In the genomic region with DNA sequence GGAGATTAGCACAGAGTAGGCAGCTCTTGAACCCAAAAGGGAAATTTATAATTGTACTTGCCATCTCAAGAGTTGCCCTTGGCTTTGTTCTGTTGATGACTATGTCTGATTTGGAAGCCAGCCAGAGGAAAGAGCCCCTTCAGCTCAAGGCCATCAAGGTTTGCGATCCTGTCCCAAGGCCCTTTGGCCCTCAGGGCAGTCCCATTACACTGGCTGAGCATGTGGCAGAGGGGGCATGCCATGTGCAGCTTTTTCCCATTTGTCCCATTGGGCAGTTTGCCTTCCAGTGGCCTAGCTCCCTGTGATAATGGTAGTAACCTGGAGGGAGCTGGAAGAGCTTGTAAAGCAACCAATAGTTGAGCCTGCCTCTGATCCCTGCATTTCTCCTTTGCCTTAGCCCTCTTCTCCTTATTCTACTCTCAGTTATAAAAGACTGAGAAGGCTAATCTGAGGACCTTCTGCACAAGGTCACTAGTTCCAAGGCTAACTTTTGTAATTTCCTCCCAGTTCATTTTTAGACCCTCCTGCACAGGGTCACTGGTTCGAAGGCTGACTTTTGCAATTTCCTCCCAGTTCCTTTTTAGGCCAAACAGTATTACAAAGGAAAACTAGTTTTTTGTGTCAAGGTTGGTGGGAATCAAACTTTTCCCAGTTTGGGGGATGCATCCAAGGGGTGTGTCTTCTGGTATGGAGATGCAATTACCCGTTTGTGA, we compare ENCODE assay signal across 1 cellular context.
TF ChIP-seq lines count a peak whose summit lies in the region.

No MANE protein-coding gene starts in this region.

TF ChIP-seq in HepG2, 621 proteins besides CTCF, POLR2A, EP300 and RAD21 (continued from another document and continues in another):
- TF ChIP-seq ZBTB26 (CRISPR knock-in tag; IDR thresholded peaks at IDR 0.05; ENCODE audit: borderline replicate concordance) (no peak), TEAD3 (CRISPR knock-in tag; optimal IDR thresholded peaks at IDR 0.05; ENCODE audit: borderline replicate concordance) (peak; percentile 29), ZNF574 (CRISPR knock-in tag; IDR thresholded peaks at IDR 0.05) (0 out of 2 replicates have a peak, but pooled peaks have one; percentile 18), ZBTB40 (IDR thresholded peaks at IDR 0.05) (no peak), ZBTB40 (CRISPR knock-in tag; IDR thresholded peaks at IDR 0.05) (peak; percentile 21; the same call in 1 of the 2 replicates), TFDP2 (CRISPR knock-in tag; IDR thresholded peaks at IDR 0.05) (0 out of 2 replicates have a peak, but pooled peaks have one; percentile 6)
- TF ChIP-seq, protein P1, sequence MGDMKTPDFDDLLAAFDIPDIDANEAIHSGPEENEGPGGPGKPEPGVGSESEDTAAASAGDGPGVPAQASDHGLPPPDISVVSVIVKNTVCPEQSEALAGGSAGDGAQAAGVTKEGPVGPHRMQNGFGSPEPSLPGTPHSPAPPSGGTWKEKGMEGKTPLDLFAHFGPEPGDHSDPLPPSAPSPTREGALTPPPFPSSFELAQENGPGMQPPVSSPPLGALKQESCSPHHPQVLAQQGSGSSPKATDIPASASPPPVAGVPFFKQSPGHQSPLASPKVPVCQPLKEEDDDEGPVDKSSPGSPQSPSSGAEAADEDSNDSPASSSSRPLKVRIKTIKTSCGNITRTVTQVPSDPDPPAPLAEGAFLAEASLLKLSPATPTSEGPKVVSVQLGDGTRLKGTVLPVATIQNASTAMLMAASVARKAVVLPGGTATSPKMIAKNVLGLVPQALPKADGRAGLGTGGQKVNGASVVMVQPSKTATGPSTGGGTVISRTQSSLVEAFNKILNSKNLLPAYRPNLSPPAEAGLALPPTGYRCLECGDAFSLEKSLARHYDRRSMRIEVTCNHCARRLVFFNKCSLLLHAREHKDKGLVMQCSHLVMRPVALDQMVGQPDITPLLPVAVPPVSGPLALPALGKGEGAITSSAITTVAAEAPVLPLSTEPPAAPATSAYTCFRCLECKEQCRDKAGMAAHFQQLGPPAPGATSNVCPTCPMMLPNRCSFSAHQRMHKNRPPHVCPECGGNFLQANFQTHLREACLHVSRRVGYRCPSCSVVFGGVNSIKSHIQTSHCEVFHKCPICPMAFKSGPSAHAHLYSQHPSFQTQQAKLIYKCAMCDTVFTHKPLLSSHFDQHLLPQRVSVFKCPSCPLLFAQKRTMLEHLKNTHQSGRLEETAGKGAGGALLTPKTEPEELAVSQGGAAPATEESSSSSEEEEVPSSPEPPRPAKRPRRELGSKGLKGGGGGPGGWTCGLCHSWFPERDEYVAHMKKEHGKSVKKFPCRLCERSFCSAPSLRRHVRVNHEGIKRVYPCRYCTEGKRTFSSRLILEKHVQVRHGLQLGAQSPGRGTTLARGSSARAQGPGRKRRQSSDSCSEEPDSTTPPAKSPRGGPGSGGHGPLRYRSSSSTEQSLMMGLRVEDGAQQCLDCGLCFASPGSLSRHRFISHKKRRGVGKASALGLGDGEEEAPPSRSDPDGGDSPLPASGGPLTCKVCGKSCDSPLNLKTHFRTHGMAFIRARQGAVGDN (CRISPR knock-in tag; IDR thresholded peaks at IDR 0.05), result peak; percentile 61
- TF ChIP-seq, protein P2, sequence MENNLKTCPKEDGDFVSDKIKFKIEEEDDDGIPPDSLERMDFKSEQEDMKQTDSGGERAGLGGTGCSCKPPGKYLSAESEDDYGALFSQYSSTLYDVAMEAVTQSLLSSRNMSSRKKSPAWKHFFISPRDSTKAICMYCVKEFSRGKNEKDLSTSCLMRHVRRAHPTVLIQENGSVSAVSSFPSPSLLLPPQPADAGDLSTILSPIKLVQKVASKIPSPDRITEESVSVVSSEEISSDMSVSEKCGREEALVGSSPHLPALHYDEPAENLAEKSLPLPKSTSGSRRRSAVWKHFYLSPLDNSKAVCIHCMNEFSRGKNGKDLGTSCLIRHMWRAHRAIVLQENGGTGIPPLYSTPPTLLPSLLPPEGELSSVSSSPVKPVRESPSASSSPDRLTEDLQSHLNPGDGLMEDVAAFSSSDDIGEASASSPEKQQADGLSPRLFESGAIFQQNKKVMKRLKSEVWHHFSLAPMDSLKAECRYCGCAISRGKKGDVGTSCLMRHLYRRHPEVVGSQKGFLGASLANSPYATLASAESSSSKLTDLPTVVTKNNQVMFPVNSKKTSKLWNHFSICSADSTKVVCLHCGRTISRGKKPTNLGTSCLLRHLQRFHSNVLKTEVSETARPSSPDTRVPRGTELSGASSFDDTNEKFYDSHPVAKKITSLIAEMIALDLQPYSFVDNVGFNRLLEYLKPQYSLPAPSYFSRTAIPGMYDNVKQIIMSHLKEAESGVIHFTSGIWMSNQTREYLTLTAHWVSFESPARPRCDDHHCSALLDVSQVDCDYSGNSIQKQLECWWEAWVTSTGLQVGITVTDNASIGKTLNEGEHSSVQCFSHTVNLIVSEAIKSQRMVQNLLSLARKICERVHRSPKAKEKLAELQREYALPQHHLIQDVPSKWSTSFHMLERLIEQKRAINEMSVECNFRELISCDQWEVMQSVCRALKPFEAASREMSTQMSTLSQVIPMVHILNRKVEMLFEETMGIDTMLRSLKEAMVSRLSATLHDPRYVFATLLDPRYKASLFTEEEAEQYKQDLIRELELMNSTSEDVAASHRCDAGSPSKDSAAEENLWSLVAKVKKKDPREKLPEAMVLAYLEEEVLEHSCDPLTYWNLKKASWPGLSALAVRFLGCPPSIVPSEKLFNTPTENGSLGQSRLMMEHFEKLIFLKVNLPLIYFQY (CRISPR knock-in tag; IDR thresholded peaks at IDR 0.05; ENCODE audit: borderline replicate concordance), result no peak
- TF ChIP-seq, protein P3, sequence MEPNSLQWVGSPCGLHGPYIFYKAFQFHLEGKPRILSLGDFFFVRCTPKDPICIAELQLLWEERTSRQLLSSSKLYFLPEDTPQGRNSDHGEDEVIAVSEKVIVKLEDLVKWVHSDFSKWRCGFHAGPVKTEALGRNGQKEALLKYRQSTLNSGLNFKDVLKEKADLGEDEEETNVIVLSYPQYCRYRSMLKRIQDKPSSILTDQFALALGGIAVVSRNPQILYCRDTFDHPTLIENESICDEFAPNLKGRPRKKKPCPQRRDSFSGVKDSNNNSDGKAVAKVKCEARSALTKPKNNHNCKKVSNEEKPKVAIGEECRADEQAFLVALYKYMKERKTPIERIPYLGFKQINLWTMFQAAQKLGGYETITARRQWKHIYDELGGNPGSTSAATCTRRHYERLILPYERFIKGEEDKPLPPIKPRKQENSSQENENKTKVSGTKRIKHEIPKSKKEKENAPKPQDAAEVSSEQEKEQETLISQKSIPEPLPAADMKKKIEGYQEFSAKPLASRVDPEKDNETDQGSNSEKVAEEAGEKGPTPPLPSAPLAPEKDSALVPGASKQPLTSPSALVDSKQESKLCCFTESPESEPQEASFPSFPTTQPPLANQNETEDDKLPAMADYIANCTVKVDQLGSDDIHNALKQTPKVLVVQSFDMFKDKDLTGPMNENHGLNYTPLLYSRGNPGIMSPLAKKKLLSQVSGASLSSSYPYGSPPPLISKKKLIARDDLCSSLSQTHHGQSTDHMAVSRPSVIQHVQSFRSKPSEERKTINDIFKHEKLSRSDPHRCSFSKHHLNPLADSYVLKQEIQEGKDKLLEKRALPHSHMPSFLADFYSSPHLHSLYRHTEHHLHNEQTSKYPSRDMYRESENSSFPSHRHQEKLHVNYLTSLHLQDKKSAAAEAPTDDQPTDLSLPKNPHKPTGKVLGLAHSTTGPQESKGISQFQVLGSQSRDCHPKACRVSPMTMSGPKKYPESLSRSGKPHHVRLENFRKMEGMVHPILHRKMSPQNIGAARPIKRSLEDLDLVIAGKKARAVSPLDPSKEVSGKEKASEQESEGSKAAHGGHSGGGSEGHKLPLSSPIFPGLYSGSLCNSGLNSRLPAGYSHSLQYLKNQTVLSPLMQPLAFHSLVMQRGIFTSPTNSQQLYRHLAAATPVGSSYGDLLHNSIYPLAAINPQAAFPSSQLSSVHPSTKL (CRISPR knock-in tag; IDR thresholded peaks at IDR 0.05), result peak; percentile 38; the same call in 1 of the 2 replicates
